ENCODE assay signal across 1 cellular context in genomic region chr22:42143859-42144822, GRCh38. TPM values are rescaled to one million over a fixed set of nuclear protein-coding genes. Genes with fewer than 3 reads are reported as not detected.
"Had no signal": no experiment of that assay in that cellular context is flagged by ENCODE, and none has a peak within 500 bp of the region (broad histone marks: within the 10 kb centered on the region; RNA-seq: fewer than 3 reads in every experiment).

No MANE protein-coding gene starts in this region.

RNA-seq across cellular contexts. Expression of gene CYP2D6, which starts 13.5 kb away (rescaled TPM):
- total RNA-seq: thoracic aorta had no signal
